17 cellular contexts compared by ENCODE assay signal in genomic region chr12:76883826-76884225, GRCh38. TPM values are rescaled to one million over a fixed set of nuclear protein-coding genes. Genes with fewer than 3 reads are reported as not detected.
DNase-seq lines count a peak whose midpoint lies in the region; ATAC-seq, FAIRE-seq and TF ChIP-seq lines count a peak whose summit lies in the region.
"Had no signal": no experiment of that assay in that cellular context is flagged by ENCODE, and none has a peak within 500 bp of the region (broad histone marks: within the 10 kb centered on the region; RNA-seq: fewer than 3 reads in every experiment).

No MANE protein-coding gene starts in this region.

- no peak for ATAC-seq in HepG2
- ATAC-seq in heart right ventricle, result peak; percentile 54 to 83 (median 66)

- no peak for TF ChIP-seq POLR2A in HepG2 (IDR thresholded peaks at IDR 0.05; ENCODE audit: insufficient read depth in 1 of 2, low read depth in 2 of 2, low read length in 2 of 2)

- CTCF ChIA-PET in HepG2 (lab: Yijun Ruan, JAX; ENCODE audit: low intra/inter-chr PET ratio, low total read pairs), result no interaction called here

- no peak overlapping the region for H3K4me2 ChIP-seq in HepG2 (ENCODE audit: low read depth, low read length)

- intact Hi-C loops in HepG2 (cut with micrococcal nuclease; ENCODE audit: unreplicated experiment) (loop anchor here (5.0 kb wide), 1 partner anchor 128 kb away; no protein-coding TSS in a partner anchor), heart right ventricle (cut with DNase I) (loop anchor here in 1 of 10 donors (5.0 kb wide), 1 partner anchor 38 kb away; no protein-coding TSS in a partner anchor), head of caudate nucleus (cut with DNase I) (no loop called here)

- H3K9ac ChIP-seq in liver (ENCODE audit: low read depth in 1 of 2, low read length in 2 of 2) (no peak overlapping the region), HepG2 (ENCODE audit: insufficient read depth, low read depth, low read length) (no peak overlapping the region)

- DNase-seq in HepG2 (ENCODE audit: low spot score) (no peak), SJCRH30 (peak; percentile 40 to 41), heart right ventricle (peak; percentile 62 to 85), OCI-M1 (lab: John Stamatoyannopoulos, UW) (no peak), ureter (ENCODE audit: low spot score) (no peak), head of caudate nucleus (no peak)
- no peak for DNase-seq in effector CD8-positive, alpha-beta T cell (lab: John Stamatoyannopoulos, UW)
- DNase-seq: activated CD4-positive, alpha-beta memory T cell treated with anti-CD3 and anti-CD28 coated beads for 36 hours; Calu3; hypothalamus; NCI-H2081 treated with DMSO at 0.1 percent for 48 hours; occipital lobe; spleen had no signal

- H2AFZ ChIP-seq in HepG2 (ENCODE audit: low read length), result no peak overlapping the region

- WGBS in liver, result 76% methylated on average over 2 of the region's 2 CpGs
- WGBS in HepG2 (ENCODE audit: low lambda C conversion rate), result 30% methylated on average over 2 of the region's 2 CpGs
- 34 to 39% methylated on average over 2 of the region's 2 CpGs for WGBS in heart right ventricle, 2 donors

- POLR2A ChIA-PET in HepG2 (lab: Yijun Ruan, JAX), result no interaction called here

- TF ChIP-seq RAD21 in liver (IDR thresholded peaks at IDR 0.05), result no peak
- TF ChIP-seq RAD21 in HepG2 (CRISPR knock-in tag; IDR thresholded peaks at IDR 0.05), result no peak

- H3K4me3 ChIP-seq in liver (ENCODE audit: low read depth in 1 of 3, low read length in 3 of 3) (no peak overlapping the region), HepG2 (replicated peaks in 1 of 3; ENCODE audit: insufficient read depth in 1 of 3, low read depth in 2 of 3, low read length in 3 of 3) (no peak overlapping the region), SJCRH30 (no peak overlapping the region), heart right ventricle (no peak overlapping the region)
- H3K4me3 ChIP-seq: ascending aorta, K562, spleen had no signal

- H3K4me1 ChIP-seq in liver (ENCODE audit: control insufficient read depth in 4 of 4, insufficient read depth in 4 of 4, low read length in 3 of 4), result peaks cover 0 to 11% (median 2%) of the 10 kb centered on the region in 4 donors
- peaks cover 16% of the 10 kb centered on the region for H3K4me1 ChIP-seq in HepG2 (ENCODE audit: insufficient read depth, low read length)
- H3K4me1 ChIP-seq in SJCRH30, result peaks cover 11% of the 10 kb centered on the region; the same call in 1 of the 2 replicates
- H3K4me1 ChIP-seq in heart right ventricle, result peaks cover 0 to 19% (median 11%) of the 10 kb centered on the region in 9 donors

- no TSS peak for BruUV-seq in HepG2 (replicated peaks; lab: Mats Ljungman, UMichigan)

- H4K20me1 ChIP-seq in HepG2 (ENCODE audit: insufficient read depth, low read length), result no peaks in the 10 kb centered on the region

- no peaks in the 10 kb centered on the region for H3K9me3 ChIP-seq in liver (ENCODE audit: control insufficient read depth in 4 of 4, low read length in 3 of 4)
- H3K9me3 ChIP-seq in HepG2 (ENCODE audit: low read length), result no peaks in the 10 kb centered on the region
- no peaks in the 10 kb centered on the region for H3K9me3 ChIP-seq in SJCRH30 (replicated peaks)
- peaks cover 0 to 14% (median 0%) of the 10 kb centered on the region in 11 donors for H3K9me3 ChIP-seq in heart right ventricle
- H3K9me3 ChIP-seq: spleen had no signal

- TF ChIP-seq EP300 in HepG2 (IDR thresholded peaks at IDR 0.05; ENCODE audit: low read depth in 2 of 2, low read length in 2 of 2) (no peak), HepG2 (CRISPR knock-in tag; IDR thresholded peaks at IDR 0.05; ENCODE audit: borderline replicate concordance) (no peak)

- no peaks in the 10 kb centered on the region for H3K27me3 ChIP-seq in liver (ENCODE audit: control insufficient read depth in 4 of 4, insufficient read depth in 4 of 4, low read length in 3 of 4)
- H3K27me3 ChIP-seq in HepG2 (ENCODE audit: control insufficient read depth in 1 of 2, insufficient read depth in 2 of 2, low read length in 2 of 2), result peaks cover 0 to 5% of the 10 kb centered on the region in 2 experiments; a peak in 2 of 5 replicates
- no peaks in the 10 kb centered on the region for H3K27me3 ChIP-seq in SJCRH30
- H3K27me3 ChIP-seq in heart right ventricle, result peaks cover 0 to 13% (median 0%) of the 10 kb centered on the region in 7 donors
- H3K27me3 ChIP-seq: ascending aorta had no signal

- in situ Hi-C loops in HepG2 (cut with HindIII; ENCODE audit: extremely low pct_ligation_motif_present, low pct_unique_long_range_greater_than_20kb), result no loop called here

- H3K36me3 ChIP-seq in liver (ENCODE audit: control insufficient read depth in 4 of 4, insufficient read depth in 3 of 4, low read depth in 1 of 4, low read length in 3 of 4), result no peaks in the 10 kb centered on the region
- no peaks in the 10 kb centered on the region for H3K36me3 ChIP-seq in HepG2 (replicated peaks in 1 of 2; ENCODE audit: control insufficient read depth in 1 of 2, insufficient read depth in 2 of 2, low read length in 2 of 2)
- H3K36me3 ChIP-seq in SJCRH30, result no peaks in the 10 kb centered on the region
- H3K36me3 ChIP-seq in heart right ventricle, result no peaks in the 10 kb centered on the region
- H3K36me3 ChIP-seq: ascending aorta, spleen had no signal

- H3K79me2 ChIP-seq in HepG2 (ENCODE audit: insufficient read depth, low read length), result no peaks in the 10 kb centered on the region

- H3K27ac ChIP-seq in liver (ENCODE audit: low read depth in 1 of 2, low read length in 2 of 2) (no peak overlapping the region), HepG2 (ENCODE audit: extremely low read length, insufficient read depth, low read length) (no peak overlapping the region), SJCRH30 (no peak overlapping the region), heart right ventricle (no peak overlapping the region)
- H3K27ac ChIP-seq: ascending aorta, spleen had no signal

- no peak for FAIRE-seq in HepG2 (lab: Jason Lieb, UNC)
- FAIRE-seq: K562, RCC 7860 had no signal

- TF ChIP-seq CTCF in liver (IDR thresholded peaks at IDR 0.05; ENCODE audit: low read depth, low read length, missing input control) (no peak), HepG2 (CRISPR knock-in tag; IDR thresholded peaks at IDR 0.05) (no peak), heart right ventricle (IDR thresholded peaks at IDR 0.05) (no peak)

TF ChIP-seq in liver, 16 proteins besides CTCF, POLR2A, EP300 and RAD21:
- TF ChIP-seq JUND (IDR thresholded peaks at IDR 0.05) (peak in 1 of 2 donors; percentile 5), HNF4G (IDR thresholded peaks at IDR 0.05) (no peak), RXRA (IDR thresholded peaks at IDR 0.05) (peak in 1 of 2 donors; percentile 16), NR2F2 (IDR thresholded peaks at IDR 0.05) (peak; percentile 62)

TF ChIP-seq in HepG2, 621 proteins besides CTCF, POLR2A, EP300 and RAD21 (continues in another document):
- TF ChIP-seq SCMH1 (CRISPR knock-in tag; IDR thresholded peaks at IDR 0.05; ENCODE audit: borderline replicate concordance) (no peak), ZNF180 (CRISPR knock-in tag; IDR thresholded peaks at IDR 0.05; ENCODE audit: borderline replicate concordance, low read depth) (no peak), TGIF2 (CRISPR knock-in tag; IDR thresholded peaks at IDR 0.05) (no peak), EED (CRISPR knock-in tag; IDR thresholded peaks at IDR 0.05) (no peak)

RNA-seq across cellular contexts. Expression of gene CSRP2, which starts 5.0 kb away (rescaled TPM):
- total RNA-seq in liver, result 10 to 100 TPM in 1 of 2 donors, 1 to 10 TPM in 1; 3.7 to 27.8 TPM
- polyA plus RNA-seq in liver, result 10 to 100 TPM; 24.6 to 38.0 TPM
- total RNA-seq in HepG2 (2016; rRNA removed; fragmentation: Illumina TruSeq; extraction: Trizol), result 7.2 and 9.0 TPM in 2 replicates
- 2.2 and 2.8 TPM in 2 replicates for total RNA-seq in HepG2 (2016; cell fraction: cytosol; rRNA removed; fragmentation: Illumina TruSeq; extraction: Trizol; ENCODE audit: low read depth)
- total RNA-seq in HepG2 (2016; cell fraction: insoluble cytoplasmic fraction; rRNA removed; fragmentation: Illumina TruSeq; extraction: Trizol), result 7.2 and 8.9 TPM in 2 replicates
- 2.3 and 2.6 TPM in 2 replicates for total RNA-seq in HepG2 (2016; cell fraction: membrane; rRNA removed; fragmentation: Illumina TruSeq; extraction: Trizol)
- total RNA-seq in HepG2 (2016; cell fraction: nucleus; rRNA removed; fragmentation: Illumina TruSeq; extraction: Trizol), result 2.8 and 3.1 TPM in 2 replicates
- polyA plus RNA-seq in HepG2 (2011; rRNA removed), result 4.7 and 8.0 TPM in 2 replicates
- polyA plus RNA-seq in HepG2 (2011; cell fraction: cytosol; rRNA removed), result 5.0 and 8.2 TPM in 2 replicates
- 1.5 and 2.2 TPM in 2 replicates for polyA plus RNA-seq in HepG2 (2011; cell fraction: nucleus; rRNA removed)
- 4.8 and 7.0 TPM in 2 replicates for polyA plus RNA-seq in HepG2 (2012)
- 1.2 and 1.6 TPM in 2 replicates for polyA plus RNA-seq in HepG2 (2016; cell fraction: cytosol; fragmentation: Illumina TruSeq; extraction: Trizol; ENCODE audit: low read depth)
- polyA plus RNA-seq in HepG2 (2016; cell fraction: insoluble cytoplasmic fraction; fragmentation: Illumina TruSeq; extraction: Trizol; ENCODE audit: low read depth), result 8.7 and 10.0 TPM in 2 replicates
- polyA plus RNA-seq in HepG2 (2016; cell fraction: membrane; fragmentation: Illumina TruSeq; extraction: Trizol; ENCODE audit: low read depth), result 1.2 and 1.9 TPM in 2 replicates
- 2.8 and 3.5 TPM in 2 replicates for polyA plus RNA-seq in HepG2 (2016; cell fraction: nucleus; fragmentation: Illumina TruSeq; extraction: Trizol; ENCODE audit: insufficient read depth, low read depth)
- polyA minus RNA-seq in HepG2 (2011; rRNA and poly(A)+ RNA removed; ENCODE audit: low replicate concordance), result 4.6 and 5.9 TPM in 2 replicates
- 2.4 and 4.0 TPM in 2 replicates for polyA minus RNA-seq in HepG2 (2011; cell fraction: cytosol; rRNA and poly(A)+ RNA removed)
- polyA minus RNA-seq in HepG2 (2011; cell fraction: nucleus; rRNA and poly(A)+ RNA removed), result 3.1 and 6.2 TPM in 2 replicates
- total RNA-seq in SJCRH30 (2014; rRNA removed; shearing (Covaris generic)), result 129 and 131 TPM in 2 replicates
- 10 to 100 TPM in 9 of 10 donors, 1 to 10 TPM in 1; 9.7 to 43.5 (median 19.7) TPM for total RNA-seq in heart right ventricle
- polyA plus RNA-seq in heart right ventricle, result 10 to 100 TPM; 20.8 to 46.3 TPM
- total RNA-seq in ureter, result 41.7 TPM

Comparison
In these comparisons a context has a peak if more than half of its experiments do, and no peak if none do; other contexts are left out.
1. DNase-seq: peak in SJCRH30 (2 of 2) and heart right ventricle (2 of 2); none in HepG2 (single experiment), OCI-M1 (single experiment), effector CD8-positive, alpha-beta T cell (single experiment), ureter (single experiment) and head of caudate nucleus (0 of 42).